Comparison of ENCODE assay signal across 6 cellular contexts in genomic region chr9:128190516-128191405, GRCh38.
DNase-seq lines count a peak whose midpoint lies in the region; ATAC-seq and TF ChIP-seq lines count a peak whose summit lies in the region.

No MANE protein-coding gene starts in this region.

- TF ChIP-seq CTCF in parathyroid adenoma (IDR thresholded peaks at IDR 0.05), result no peak

- peak overlapping the region; percentile 94 for H3K4me2 ChIP-seq in parathyroid adenoma (ENCODE audit: low read length)

- peak overlapping the region; percentile 32 for H3K27ac ChIP-seq in parathyroid adenoma

- H3K9me3 Mint-ChIP-seq in dendritic cell treated with granulocyte-macrophage colony-stimulating factor and Interleukin-4, amounts not matched to agents 40 ng/mL and 50 ng/mL, for 4 days, result no peaks in the 10 kb centered on the region

- H3K27me3 ChIP-seq in parathyroid adenoma (ENCODE audit: control insufficient read depth, insufficient read depth, low read length), result no peaks in the 10 kb centered on the region

- peaks cover 60% of the 10 kb centered on the region for H3K36me3 Mint-ChIP-seq in dendritic cell treated with granulocyte-macrophage colony-stimulating factor and Interleukin-4, amounts not matched to agents 40 ng/mL and 50 ng/mL, for 4 days (ENCODE audit: low read depth)

- no peaks in the 10 kb centered on the region for H3K4me1 ChIP-seq in ES-I3 (ENCODE audit: insufficient read depth, low read length)
- H3K4me1 ChIP-seq in parathyroid adenoma, result no peaks in the 10 kb centered on the region

- DNase-seq in kidney glomerular epithelial cell (lab: John Stamatoyannopoulos, UW), result no peak

- H3K36me3 ChIP-seq in ES-I3 (ENCODE audit: insufficient read depth, low read length), result peaks cover 4% of the 10 kb centered on the region; the same call in 1 of the 2 replicates
- H3K36me3 ChIP-seq in parathyroid adenoma (ENCODE audit: control insufficient read depth, insufficient read depth, low read length), result no peaks in the 10 kb centered on the region

- H3K27me3 Mint-ChIP-seq in dendritic cell treated with granulocyte-macrophage colony-stimulating factor and Interleukin-4, amounts not matched to agents 40 ng/mL and 50 ng/mL, for 4 days, result no peaks in the 10 kb centered on the region

- peak overlapping the region; percentile 98 for H3K27ac Mint-ChIP-seq in dendritic cell treated with granulocyte-macrophage colony-stimulating factor and Interleukin-4, amounts not matched to agents 40 ng/mL and 50 ng/mL, for 4 days

- H3K9me3 ChIP-seq in ES-I3 (ENCODE audit: control insufficient read depth, insufficient read depth, low read length) (no peaks in the 10 kb centered on the region), parathyroid adenoma (ENCODE audit: control insufficient read depth, low read length) (no peaks in the 10 kb centered on the region)

- ATAC-seq in HG03354 (IDR thresholded peaks at IDR 0.05; ENCODE audit: poor library complexity, severe bottlenecking, unreplicated experiment) (peak; percentile 7), GM19397 (IDR thresholded peaks at IDR 0.05; ENCODE audit: unreplicated experiment) (no peak)

- intact Hi-C loops in dendritic cell treated with granulocyte-macrophage colony-stimulating factor and Interleukin-4, amounts not matched to agents 40 ng/mL and 50 ng/mL, for 4 days (cut with micrococcal nuclease), result no loop called here

- H3K4me1 Mint-ChIP-seq in dendritic cell treated with granulocyte-macrophage colony-stimulating factor and Interleukin-4, amounts not matched to agents 40 ng/mL and 50 ng/mL, for 4 days (ENCODE audit: low read depth), result peaks cover 28% of the 10 kb centered on the region

- peak overlapping the region; percentile 83 for H3K4me3 ChIP-seq in parathyroid adenoma (ENCODE audit: low read depth, low read length)

- H3K79me2 ChIP-seq in parathyroid adenoma, result no peaks in the 10 kb centered on the region

- H3K9ac ChIP-seq in ES-I3 (ENCODE audit: low read depth, low read length) (peak overlapping the region; percentile 92), parathyroid adenoma (peak overlapping the region; percentile 80)

- peak overlapping the region; percentile 79 for H2AFZ ChIP-seq in parathyroid adenoma

- peak overlapping the region; percentile 94 for H3K4me3 Mint-ChIP-seq in dendritic cell treated with granulocyte-macrophage colony-stimulating factor and Interleukin-4, amounts not matched to agents 40 ng/mL and 50 ng/mL, for 4 days
